8 cellular contexts compared by ENCODE assay signal in the genomic region with DNA sequence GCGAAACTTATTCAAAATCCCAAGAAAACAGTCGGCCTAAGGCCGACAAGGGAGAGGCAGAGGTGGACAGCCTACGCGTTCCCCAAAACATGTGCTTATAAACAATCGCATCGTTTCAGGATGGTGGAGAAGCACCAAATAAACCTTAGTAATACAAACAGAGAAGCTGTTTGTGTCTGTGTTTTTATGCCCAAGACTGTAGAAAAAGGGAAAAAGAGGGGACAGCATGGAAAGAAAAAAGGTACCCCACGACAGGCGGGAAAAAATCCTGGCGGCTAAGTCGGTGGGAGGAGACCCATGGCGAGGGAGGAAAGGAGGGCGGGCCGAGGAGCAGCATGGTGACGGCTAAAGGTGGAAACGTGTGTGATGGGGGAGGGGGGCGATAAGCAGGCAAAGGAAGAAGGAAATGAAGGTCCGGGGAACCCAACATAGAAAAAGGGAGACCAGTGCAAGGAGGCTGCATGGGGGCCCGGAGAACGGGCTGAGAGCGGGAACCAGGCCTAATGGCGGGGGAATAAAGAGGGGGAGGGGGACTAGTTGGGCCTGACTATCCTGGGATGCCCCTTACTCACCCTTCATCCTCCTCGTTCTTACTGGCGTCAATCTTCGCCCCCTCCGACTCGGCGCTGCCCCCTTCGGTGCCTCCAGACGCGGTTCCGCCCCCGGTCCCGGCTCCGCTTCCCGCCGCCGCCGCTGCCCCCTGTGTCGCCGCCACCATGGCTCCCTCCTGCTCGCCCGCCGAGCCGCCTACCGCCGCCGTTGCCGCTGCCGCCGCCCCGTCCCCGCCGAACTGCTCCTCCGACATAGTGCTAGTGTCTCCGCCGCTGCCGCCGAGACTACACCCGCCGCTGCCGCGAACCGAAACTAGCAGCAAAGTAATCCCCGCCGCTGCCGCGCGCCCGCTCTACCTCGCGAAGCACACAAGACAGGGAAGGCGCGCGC. TPM values are rescaled to one million over a fixed set of nuclear protein-coding genes. Genes with fewer than 3 reads are reported as not detected.
DNase-seq lines count a peak whose midpoint lies in the region; TF ChIP-seq lines count a peak whose summit lies in the region.

No MANE protein-coding gene starts in this region.

- TF ChIP-seq POLR2A in testis (IDR thresholded peaks at IDR 0.05): no peak

- H3K79me2 ChIP-seq in osteoblast (ENCODE audit: insufficient read depth, low read length): peaks cover 82% of the 10 kb centered on the region

- H3K9me3 ChIP-seq in osteoblast (ENCODE audit: low read depth, low read length) (no peaks in the 10 kb centered on the region), testis (no peaks in the 10 kb centered on the region)

- H3K36me3 ChIP-seq in osteoblast (ENCODE audit: insufficient read depth, low read length): peaks cover 9% of the 10 kb centered on the region
- no peaks in the 10 kb centered on the region for H3K36me3 ChIP-seq in testis (ENCODE audit: low read depth, missing control alignments)

- H3K4me3 ChIP-seq in osteoblast (ENCODE audit: insufficient read depth, low read length) (peak overlapping the region; percentile 93), testis (peak overlapping the region; percentile 98 to 99)

- DNase-seq in EL (peak; percentile 88), H4 (ENCODE audit: low spot score) (peak; percentile 83), LHCN-M2 (ENCODE audit: low read depth) (peak; percentile 74), SIG-M5 treated with dmso at 0.1 percent for 504 hours (lab: John Stamatoyannopoulos, UW; ENCODE audit: unreplicated experiment) (peak; percentile 87), globus pallidus (ENCODE audit: low spot score) (peak; percentile 58), osteoblast (ENCODE audit: insufficient read length, low spot score, missing footprints) (peak; percentile 88), testis (peak; percentile 88)
- DNase-seq in activated naive CD4-positive, alpha-beta T cell treated with Interleukin-2 at 50 U/mL for 16 hours: peak; percentile 74

- H2AFZ ChIP-seq in osteoblast (ENCODE audit: low read length): peak overlapping the region; percentile 89

- H3K27ac ChIP-seq in osteoblast (ENCODE audit: low read depth, low read length) (peak overlapping the region; percentile 89), testis (peak overlapping the region; percentile 100)

- WGBS in testis, 2 donors: 0 to 1% methylated on average over 65 to 74 of the region's 75 CpGs

- no peak for TF ChIP-seq CTCF in osteoblast (IDR thresholded peaks at IDR 0.05; ENCODE audit: extremely low read depth, low read depth, low read length)
- no peak for TF ChIP-seq CTCF in testis (IDR thresholded peaks at IDR 0.05)

- H3K4me2 ChIP-seq in osteoblast (ENCODE audit: insufficient read depth, low read length): peak overlapping the region; percentile 92

- intact Hi-C loops in testis (cut with DNase I; ENCODE audit: low total_unique reads): loop anchor here (5.0 to 10.0 kb wide), 2 partner anchors 59 to 422 kb away; a partner anchor contains a TSS

- H3K27me3 ChIP-seq in osteoblast (ENCODE audit: insufficient read depth, low read length): no peaks in the 10 kb centered on the region
- no peaks in the 10 kb centered on the region for H3K27me3 ChIP-seq in testis

- peaks cover 49% of the 10 kb centered on the region for H4K20me1 ChIP-seq in osteoblast (ENCODE audit: insufficient read depth, low read length)

- peaks cover 15% of the 10 kb centered on the region for H3K4me1 ChIP-seq in osteoblast (ENCODE audit: insufficient read depth, low read length)
- H3K4me1 ChIP-seq in testis: peaks cover 26% of the 10 kb centered on the region

RNA-seq across cellular contexts. Expression of a gene that starts 0.6 kb away (rescaled TPM):
- total RNA-seq in H4 (2014; rRNA removed; shearing (Covaris generic)): 38.7 and 39.2 TPM in 2 replicates
- total RNA-seq in LHCN-M2 (2014; rRNA removed): 36.2 and 48.9 TPM in 2 replicates
- polyA plus RNA-seq in LHCN-M2 (2012): 219 TPM
- 19.2 and 19.4 TPM in 2 replicates for total RNA-seq in osteoblast
- 100 to 1,000 TPM; 114 to 118 TPM for total RNA-seq in testis
- 221 TPM for polyA plus RNA-seq in testis (ENCODE audit: insufficient read depth, low read depth, low replicate concordance)

RNA-seq across cellular contexts. Expression of a gene that starts 57.1 kb away (rescaled TPM):
- total RNA-seq in H4 (2014; rRNA removed; shearing (Covaris generic)): 321 and 330 TPM in 2 replicates
- total RNA-seq in LHCN-M2 (2014; rRNA removed): 238 and 249 TPM in 2 replicates
- polyA plus RNA-seq in LHCN-M2 (2012): 149 TPM
- 142 and 143 TPM in 2 replicates for total RNA-seq in osteoblast
- total RNA-seq in testis: 100 to 1,000 TPM; 203 to 218 TPM
- 226 TPM for polyA plus RNA-seq in testis (ENCODE audit: insufficient read depth, low read depth, low replicate concordance)

RNA-seq across cellular contexts. Expression of a gene that starts 57.2 kb away (rescaled TPM):
- total RNA-seq in H4 (2014; rRNA removed; shearing (Covaris generic)): 58.8 and 70.2 TPM in 2 replicates
- total RNA-seq in LHCN-M2 (2014; rRNA removed): 55.3 and 59.4 TPM in 2 replicates
- 23.9 TPM for polyA plus RNA-seq in LHCN-M2 (2012)
- 35.4 and 38.4 TPM in 2 replicates for total RNA-seq in osteoblast
- 10 to 100 TPM; 13.9 to 20.8 TPM for total RNA-seq in testis
- polyA plus RNA-seq in testis (ENCODE audit: insufficient read depth, low read depth, low replicate concordance): 19.9 TPM

Comparison
In these comparisons a context has a peak if more than half of its experiments do, and no peak if none do; other contexts are left out.
1. Peak in every context shown above with its lines: DNase-seq, H3K4me3 ChIP-seq and H3K27ac ChIP-seq.